8 cellular contexts compared by ENCODE assay signal in the genomic region with DNA sequence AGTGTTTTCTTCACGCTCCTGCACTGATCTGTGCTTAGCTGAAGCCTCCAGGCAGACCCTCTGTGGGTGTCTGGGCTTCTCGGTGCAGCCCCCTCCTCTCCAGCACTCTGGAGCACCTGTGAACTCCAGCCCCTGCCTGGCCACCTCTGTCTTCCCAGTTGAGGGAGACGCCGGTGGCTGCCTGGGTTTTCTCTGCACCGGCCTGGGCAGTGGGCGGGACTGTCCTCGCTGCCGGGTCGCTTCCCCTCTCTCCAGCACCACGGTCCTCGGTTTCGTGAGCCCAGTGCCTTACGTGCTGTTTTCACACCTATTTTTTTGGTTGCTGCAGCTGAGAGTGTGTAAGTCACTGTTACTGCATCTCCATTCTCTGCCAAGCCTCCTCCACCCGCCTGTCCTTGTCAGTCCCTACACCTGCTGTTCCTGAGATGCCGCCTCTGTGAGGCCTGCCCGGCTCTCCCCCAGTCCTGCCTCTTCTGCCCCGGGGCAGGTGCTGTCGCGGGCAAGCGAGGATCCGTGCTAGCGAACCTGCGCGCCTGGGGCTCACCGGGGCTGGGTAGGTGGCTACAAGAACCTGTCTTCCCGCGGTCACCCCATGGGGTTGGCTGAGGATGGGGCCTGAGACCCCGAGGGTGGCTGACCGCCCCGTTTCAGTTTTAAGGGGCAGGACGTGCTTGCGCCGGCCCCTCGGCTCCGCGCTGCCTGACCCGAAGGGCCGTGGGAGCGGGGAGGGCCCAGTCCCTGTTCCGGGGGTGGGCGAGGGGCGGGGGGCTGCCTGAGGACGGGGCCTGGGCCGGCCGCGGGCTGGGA. TPM values are rescaled to one million over a fixed set of nuclear protein-coding genes. Genes with fewer than 3 reads are reported as not detected.
DNase-seq lines count a peak whose midpoint lies in the region; ATAC-seq, FAIRE-seq and TF ChIP-seq lines count a peak whose summit lies in the region.

No MANE protein-coding gene starts in this region.

- peaks cover 50% of the 10 kb centered on the region for H4K20me1 ChIP-seq in BLaER1

- H3K4me3 ChIP-seq in BLaER1, result peak overlapping the region; percentile 68
- no peak overlapping the region for H3K4me3 ChIP-seq in endocrine pancreas (ENCODE audit: control insufficient read depth, insufficient read depth, low read length)

- no peak for TF ChIP-seq CTCF in neural crest cell (conservative IDR thresholded peaks at IDR 0.05)

- peak overlapping the region; percentile 55 for H3K4me3 Mint-ChIP-seq in activated CD4-positive, alpha-beta T cell treated with anti-CD3 and anti-CD28 coated beads for 36 hours
- peak overlapping the region; percentile 64 for H3K4me3 Mint-ChIP-seq in neural crest cell

- peak overlapping the region; percentile 92 for H3K4me2 ChIP-seq in BLaER1

- peak; percentile 55 for DNase-seq in activated CD4-positive, alpha-beta T cell treated with anti-CD3 and anti-CD28 coated beads for 36 hours
- DNase-seq in neural crest cell (ENCODE audit: low read depth, low spot score), result no peak
- no peak for DNase-seq in GM19240 (ENCODE audit: insufficient read length, low spot score)
- no peak for DNase-seq in HTR-8/SVneo (ENCODE audit: insufficient read length, low spot score)

- H3K36me3 ChIP-seq in BLaER1, result peaks cover 11% of the 10 kb centered on the region
- no peaks in the 10 kb centered on the region for H3K36me3 ChIP-seq in endocrine pancreas (ENCODE audit: control insufficient read depth, insufficient read depth, low read length)

- H3K27me3 ChIP-seq in BLaER1, result peaks cover 68% of the 10 kb centered on the region
- no peaks in the 10 kb centered on the region for H3K27me3 ChIP-seq in endocrine pancreas (ENCODE audit: control insufficient read depth, insufficient read depth, low read length)

- no peaks in the 10 kb centered on the region for H3K36me3 Mint-ChIP-seq in activated CD4-positive, alpha-beta T cell treated with anti-CD3 and anti-CD28 coated beads for 36 hours (ENCODE audit: low read depth)
- H3K36me3 Mint-ChIP-seq in neural crest cell (ENCODE audit: low read depth), result peaks cover 3% of the 10 kb centered on the region

- peaks cover 9% of the 10 kb centered on the region for H3K4me1 Mint-ChIP-seq in activated CD4-positive, alpha-beta T cell treated with anti-CD3 and anti-CD28 coated beads for 36 hours
- H3K4me1 Mint-ChIP-seq in neural crest cell, result peaks cover 13% of the 10 kb centered on the region

- POLR2A ChIA-PET in activated CD4-positive, alpha-beta T cell treated with anti-CD3 and anti-CD28 coated beads for 36 hours (lab: Charles Lee), result no interaction called here

- ATAC-seq in HG02588 (IDR thresholded peaks at IDR 0.05; ENCODE audit: unreplicated experiment) (peak; percentile 6), HG02981 (IDR thresholded peaks at IDR 0.05; ENCODE audit: unreplicated experiment) (no peak)
- ATAC-seq in activated CD4-positive, alpha-beta T cell treated with anti-CD3 and anti-CD28 coated beads for 36 hours, result no peak

- no peak overlapping the region for H3K27ac ChIP-seq in BLaER1

- CTCF ChIA-PET in activated CD4-positive, alpha-beta T cell treated with anti-CD3 and anti-CD28 coated beads for 36 hours (lab: Charles Lee), result no interaction called here

- H3K4me1 ChIP-seq in BLaER1 (peaks cover 49% of the 10 kb centered on the region), endocrine pancreas (ENCODE audit: control insufficient read depth, insufficient read depth, low read length) (no peaks in the 10 kb centered on the region)

- no peak for FAIRE-seq in HTR-8/SVneo (lab: Jason Lieb, UNC)

- H3K9me3 Mint-ChIP-seq in activated CD4-positive, alpha-beta T cell treated with anti-CD3 and anti-CD28 coated beads for 36 hours (ENCODE audit: low read depth), result peaks cover 2% of the 10 kb centered on the region
- no peaks in the 10 kb centered on the region for H3K9me3 Mint-ChIP-seq in neural crest cell

- peaks cover 34% of the 10 kb centered on the region for H3K27me3 Mint-ChIP-seq in activated CD4-positive, alpha-beta T cell treated with anti-CD3 and anti-CD28 coated beads for 36 hours
- peaks cover 57% of the 10 kb centered on the region for H3K27me3 Mint-ChIP-seq in neural crest cell (ENCODE audit: low read depth)

- intact Hi-C loops in activated CD4-positive, alpha-beta T cell treated with anti-CD3 and anti-CD28 coated beads for 36 hours (cut with DNase I, micrococcal nuclease), result loop anchor here in 1 of 2 experiments (1.0 to 2.0 kb wide), 9 partner anchors 24 to 571 kb away; a partner anchor contains a TSS

- H3K9ac ChIP-seq in BLaER1, result 0 out of 2 replicates have a peak overlapping the region, but pooled peaks have one; percentile 28
- H3K9ac ChIP-seq in endocrine pancreas (ENCODE audit: control insufficient read depth, insufficient read depth, low read length), result peak overlapping the region; percentile 6

- no peak overlapping the region for H3K27ac Mint-ChIP-seq in activated CD4-positive, alpha-beta T cell treated with anti-CD3 and anti-CD28 coated beads for 36 hours
- no peak overlapping the region for H3K27ac Mint-ChIP-seq in neural crest cell (ENCODE audit: unreplicated experiment)

- H3K9me3 ChIP-seq in BLaER1 (peaks cover 10% of the 10 kb centered on the region; the same call in 1 of the 2 replicates), endocrine pancreas (ENCODE audit: control insufficient read depth, low read length) (no peaks in the 10 kb centered on the region)

RNA-seq across cellular contexts. Expression of a gene that starts 2.4 kb away (rescaled TPM):
- total RNA-seq in activated CD4-positive, alpha-beta T cell treated with anti-CD3 and anti-CD28 coated beads for 36 hours, result 10 to 100 TPM; 17.6 to 23.5 TPM
- 54.9 and 58.8 TPM in 2 replicates for total RNA-seq in neural crest cell

RNA-seq across cellular contexts. Expression of a gene that starts 15.8 kb away (rescaled TPM):
- under 1 TPM; 0.21 to 0.43 TPM for total RNA-seq in activated CD4-positive, alpha-beta T cell treated with anti-CD3 and anti-CD28 coated beads for 36 hours
- 0.27 and 0.84 TPM in 2 replicates for total RNA-seq in neural crest cell

RNA-seq across cellular contexts. Expression of a gene that starts 22.2 kb away (rescaled TPM):
- 1 to 10 TPM; 6.4 to 9.0 TPM for total RNA-seq in activated CD4-positive, alpha-beta T cell treated with anti-CD3 and anti-CD28 coated beads for 36 hours
- 16.4 and 18.0 TPM in 2 replicates for total RNA-seq in neural crest cell

RNA-seq across cellular contexts. Expression of a gene that starts 35.7 kb away (rescaled TPM):
- total RNA-seq in activated CD4-positive, alpha-beta T cell treated with anti-CD3 and anti-CD28 coated beads for 36 hours, result 10 to 100 TPM in 1 of 2 experiments, 1 to 10 TPM in 1; 9.3 to 11.3 TPM
- total RNA-seq in neural crest cell, result 15.0 and 15.7 TPM in 2 replicates
